In genomic region chr17:19003543-19003965, GRCh38 we compare ENCODE assay signal across 8 cellular contexts. TPM values are rescaled to one million over a fixed set of nuclear protein-coding genes. Genes with fewer than 3 reads are reported as not detected.
A peak's percentile ranks its signal among the peaks of the same experiment; 100 is the strongest.
DNase-seq lines count a peak whose midpoint lies in the region; ATAC-seq and TF ChIP-seq lines count a peak whose summit lies in the region.

No MANE protein-coding gene starts in this region.

- peak overlapping the region; percentile 35 for H2AFZ ChIP-seq in fibroblast of lung (ENCODE audit: low read length)

- no peaks in the 10 kb centered on the region for H3K27me3 ChIP-seq in fibroblast of lung (ENCODE audit: control insufficient read depth, insufficient read depth, low read length)
- peaks cover 0 to 6% (median 3%) of the 10 kb centered on the region in 3 donors for H3K27me3 ChIP-seq in psoas muscle (ENCODE audit: insufficient read depth in 3 of 3, low read length in 2 of 3)

- peak overlapping the region; percentile 78 for H3K4me3 ChIP-seq in SK-N-MC
- peak overlapping the region; percentile 44 to 73 (median 46) for H3K4me3 ChIP-seq in fibroblast of lung (replicated peaks in 1 of 4; ENCODE audit: control extremely low read depth in 1 of 4, insufficient read depth in 1 of 4, low read depth in 3 of 4, low read length in 4 of 4)
- H3K4me3 ChIP-seq in psoas muscle = peak overlapping the region; percentile 73

- H3K9ac ChIP-seq in ES-I3 (ENCODE audit: low read depth, low read length) (peak overlapping the region; percentile 88), SK-N-MC (ENCODE audit: insufficient read length) (peak overlapping the region; percentile 71), fibroblast of lung (ENCODE audit: insufficient read depth, low read length) (peak overlapping the region; percentile 55)

- CTCF ChIA-PET in GM10248 (lab: Yijun Ruan, JAX) = interaction anchor here (1.2 to 4.7 kb wide), 2 partner anchors 18 to 43 kb away, joined by 3 to 28 read pairs; no protein-coding TSS in a partner anchor

- 45 to 56% (median 56%) methylated on average over 37 to 39 of the region's 39 CpGs for WGBS in psoas muscle, 3 donors

- peak in 1 of 4 donors; percentile 19 for ATAC-seq in psoas muscle

- intact Hi-C loops in psoas muscle (cut with DNase I) = no loop called here

- H3K36me3 ChIP-seq in ES-I3 (ENCODE audit: insufficient read depth, low read length) (peaks cover 9% of the 10 kb centered on the region), SK-N-MC (ENCODE audit: insufficient read depth, low read length) (no peaks in the 10 kb centered on the region), fibroblast of lung (ENCODE audit: control insufficient read depth, insufficient read depth, low read length) (no peaks in the 10 kb centered on the region), psoas muscle (ENCODE audit: insufficient read depth in 1 of 2, low read depth in 1 of 2) (no peaks in the 10 kb centered on the region)

- peak overlapping the region; percentile 80 for H3K4me2 ChIP-seq in fibroblast of lung (ENCODE audit: extremely low read depth, insufficient read depth, low read length)

- no peaks in the 10 kb centered on the region for H4K20me1 ChIP-seq in fibroblast of lung (ENCODE audit: control insufficient read depth, extremely low read depth, insufficient read depth, low read length)

- H3K4me1 ChIP-seq in ES-I3 (ENCODE audit: insufficient read depth, low read length) (peaks cover 14% of the 10 kb centered on the region), fibroblast of lung (ENCODE audit: control insufficient read depth, extremely low read depth, insufficient read depth, low read length) (peaks cover 9% of the 10 kb centered on the region), psoas muscle (no peaks in the 10 kb centered on the region)

- no peaks in the 10 kb centered on the region for H3K9me3 ChIP-seq in ES-I3 (ENCODE audit: control insufficient read depth, insufficient read depth, low read length)
- H3K9me3 ChIP-seq in SK-N-MC (ENCODE audit: low read depth, low read length) = no peaks in the 10 kb centered on the region
- H3K9me3 ChIP-seq in fibroblast of lung (ENCODE audit: control insufficient read depth, insufficient read depth, low read depth, low read length) = no peaks in the 10 kb centered on the region
- H3K9me3 ChIP-seq in psoas muscle = no peaks in the 10 kb centered on the region

- DNase-seq in SK-N-MC (ENCODE audit: low read depth, low spot score) (no peak), fibroblast of lung (ENCODE audit: low read depth in 2 of 2) (no peak), psoas muscle (peak in 1 of 2 donors; percentile 33), GM10248 (ENCODE audit: extremely low spot score) (no peak), NCI-H2196 (lab: John Stamatoyannopoulos, UW; ENCODE audit: unreplicated experiment) (no peak), GM03348 (ENCODE audit: low spot score) (no peak)
- no peak for DNase-seq in stimulated activated naive CD4-positive, alpha-beta T cell (lab: John Stamatoyannopoulos, UW)

- POLR2A ChIA-PET in GM10248 (lab: Yijun Ruan, JAX) = no interaction called here

- H3K79me2 ChIP-seq in fibroblast of lung (ENCODE audit: control insufficient read depth, insufficient read depth, low read length) = peaks cover 12% of the 10 kb centered on the region

- H3K27ac ChIP-seq in SK-N-MC = no peak overlapping the region
- no peak overlapping the region for H3K27ac ChIP-seq in fibroblast of lung (ENCODE audit: insufficient read depth, low read length)
- H3K27ac ChIP-seq in psoas muscle = peak overlapping the region; percentile 53

- TF ChIP-seq CTCF in fibroblast of lung (conservative IDR thresholded peaks at IDR 0.05 in 1 of 2, IDR thresholded peaks at IDR 0.05 in 1 of 2; ENCODE audit: low read depth in 1 of 2, low read length in 2 of 2) (no peak), psoas muscle (IDR thresholded peaks at IDR 0.05) (no peak), GM10248 (IDR thresholded peaks at IDR 0.05; ENCODE audit: control extremely low read depth, extremely low read depth, low read depth, missing control alignments) (no peak)

RNA-seq across cellular contexts. Expression of gene FAM83G, which starts 1.0 kb away (rescaled TPM):
- total RNA-seq in fibroblast of lung = 4.9 and 6.3 TPM in 2 replicates
- polyA plus RNA-seq in fibroblast of lung = 2.4 and 4.4 TPM in 2 replicates
- polyA plus RNA-seq in fibroblast of lung (2012) = 3.2 and 6.7 TPM in 2 replicates
- polyA minus RNA-seq in fibroblast of lung (ENCODE audit: low replicate concordance) = 8.4 and 12.6 TPM in 2 replicates
- 10 to 100 TPM in 1 of 4 donors, 1 to 10 TPM in 3; 7.0 to 20.4 (median 9.3) TPM for total RNA-seq in psoas muscle
- 10 to 100 TPM in 1 of 3 donors, 1 to 10 TPM in 2; 8.2 to 65.6 (median 9.0) TPM for polyA plus RNA-seq in psoas muscle

RNA-seq across cellular contexts. Expression of gene GRAP, which starts 43.2 kb away (rescaled TPM):
- total RNA-seq in fibroblast of lung (under 0.01 TPM in 1 of 2 replicates, not detected in the other), psoas muscle (1 to 10 TPM in 3 of 4 donors, under 1 TPM in 1; 0.71 to 2.2 (median 1.9) TPM)
- polyA plus RNA-seq in fibroblast of lung (0.10 TPM in 1 of 2 replicates, not detected in the other), psoas muscle (1 to 10 TPM in 2 of 3 donors, under 1 TPM in 1; 0.71 to 1.9 (median 1.4) TPM)
- 0.15 and 0.16 TPM in 2 replicates for polyA plus RNA-seq in fibroblast of lung (2012)
- not detected in 2 replicates for polyA minus RNA-seq in fibroblast of lung (ENCODE audit: low replicate concordance)

RNA-seq across cellular contexts. Expression of gene SLC5A10, which starts 51.6 kb away (rescaled TPM):
- total RNA-seq in fibroblast of lung = under 0.01 TPM in 1 of 2 replicates, not detected in the other
- polyA plus RNA-seq in fibroblast of lung = not detected in 2 replicates
- not detected in 2 replicates for polyA plus RNA-seq in fibroblast of lung (2012)
- polyA minus RNA-seq in fibroblast of lung (ENCODE audit: low replicate concordance) = not detected in 2 replicates
- total RNA-seq in psoas muscle = not detected
- under 1 TPM in 1 of 3 donors, not detected in 2; 0.03 TPM for polyA plus RNA-seq in psoas muscle
